Comparison of ENCODE assay signal across 10 cellular contexts in genomic region chr6:5728726-5729434, GRCh38.
A peak's percentile ranks its signal among the peaks of the same experiment; 100 is the strongest.
DNase-seq lines count a peak whose midpoint lies in the region; ATAC-seq and TF ChIP-seq lines count a peak whose summit lies in the region.
"Had no signal": no experiment of that assay in that cellular context is flagged by ENCODE, and none has a peak within 500 bp of the region (broad histone marks: within the 10 kb centered on the region; RNA-seq: fewer than 3 reads in every experiment).

No MANE protein-coding gene starts in this region.

- no peaks in the 10 kb centered on the region for H3K9me3 ChIP-seq in endodermal cell (ENCODE audit: control insufficient read depth, low read length)

- peaks cover 6% of the 10 kb centered on the region for H3K4me1 Mint-ChIP-seq in endodermal cell
- H3K4me1 Mint-ChIP-seq in stimulated activated effector memory CD8-positive, alpha-beta T cell treated with anti-CD3 and anti-CD28 coated beads, Interleukin-12 subunit alpha, Interleukin-12 subunit beta, amount 100 ng/mL, for 72 hours: peaks cover 24% of the 10 kb centered on the region

- DNase-seq in NCI-H146 (lab: John Stamatoyannopoulos, UW) (peak; percentile 51), NCI-H146 treated with DMSO at 0.1 percent for 48 hours (lab: John Stamatoyannopoulos, UW; ENCODE audit: unreplicated experiment) (no peak), NCI-H510A (lab: John Stamatoyannopoulos, UW) (peak; percentile 58), endodermal cell (peak; percentile 55), Kasumi-1 (lab: John Stamatoyannopoulos, UW) (no peak), HT-29 (ENCODE audit: low spot score) (no peak)
- DNase-seq in stimulated activated effector memory CD8-positive, alpha-beta T cell treated with anti-CD3 and anti-CD28 coated beads, Interleukin-12 subunit alpha, Interleukin-12 subunit beta, amount 100 ng/mL, for 72 hours (ENCODE audit: low spot score in 2 of 2): no peak
- no peak for DNase-seq in stimulated activated CD4-positive, alpha-beta T cell treated with anti-CD3 and anti-CD28 coated beads, Interleukin-4, amount 100 ng/mL, for 4 hours

- H3K27ac Mint-ChIP-seq in endodermal cell: peak overlapping the region; percentile 35
- peak overlapping the region; percentile 78 for H3K27ac Mint-ChIP-seq in stimulated activated effector memory CD8-positive, alpha-beta T cell treated with anti-CD3 and anti-CD28 coated beads, Interleukin-12 subunit alpha, Interleukin-12 subunit beta, amount 100 ng/mL, for 72 hours
- H3K27ac Mint-ChIP-seq: progenitor cell of endocrine pancreas had no signal

- no peaks in the 10 kb centered on the region for H3K36me3 Mint-ChIP-seq in endodermal cell (ENCODE audit: low read depth)
- H3K36me3 Mint-ChIP-seq in stimulated activated effector memory CD8-positive, alpha-beta T cell treated with anti-CD3 and anti-CD28 coated beads, Interleukin-12 subunit alpha, Interleukin-12 subunit beta, amount 100 ng/mL, for 72 hours: no peaks in the 10 kb centered on the region

- no peaks in the 10 kb centered on the region for H3K4me1 ChIP-seq in endodermal cell (ENCODE audit: control insufficient read depth, insufficient read depth, low read length)

- no peaks in the 10 kb centered on the region for H3K27me3 ChIP-seq in endodermal cell (ENCODE audit: control insufficient read depth, insufficient read depth, low read length, poor library complexity, severe bottlenecking)

- no peak overlapping the region for H3K9ac ChIP-seq in endodermal cell (ENCODE audit: extremely low read depth, low read length, poor library complexity, severe bottlenecking)

- no peaks in the 10 kb centered on the region for H3K36me3 ChIP-seq in endodermal cell (ENCODE audit: control insufficient read depth, insufficient read depth, low read length)

- H3K27ac ChIP-seq in endodermal cell (ENCODE audit: low read depth, low read length): no peak overlapping the region
- H3K27ac ChIP-seq: SK-N-MC had no signal

- TF ChIP-seq CTCF in endodermal cell (conservative IDR thresholded peaks at IDR 0.05): no peak

- peak; percentile 58 for ATAC-seq in stimulated activated effector memory CD8-positive, alpha-beta T cell treated with anti-CD3 and anti-CD28 coated beads, Interleukin-12 subunit alpha, Interleukin-12 subunit beta, amount 100 ng/mL, for 72 hours

- H3K27me3 Mint-ChIP-seq in endodermal cell (ENCODE audit: insufficient read depth): no peaks in the 10 kb centered on the region
- H3K27me3 Mint-ChIP-seq: progenitor cell of endocrine pancreas had no signal

- 84 to 86% methylated on average over 16 to 21 of the region's 21 CpGs for WGBS in endodermal cell (ENCODE audit: insufficient coverage in 1 of 2, insufficient read length in 1 of 2), 2 experiments

- H3K4me3 Mint-ChIP-seq in endodermal cell: no peak overlapping the region
- no peak overlapping the region for H3K4me3 Mint-ChIP-seq in stimulated activated effector memory CD8-positive, alpha-beta T cell treated with anti-CD3 and anti-CD28 coated beads, Interleukin-12 subunit alpha, Interleukin-12 subunit beta, amount 100 ng/mL, for 72 hours

- no peak overlapping the region for H3K4me3 ChIP-seq in endodermal cell (ENCODE audit: low read length)
- H3K4me3 ChIP-seq: SK-N-MC had no signal

- H3K9me3 Mint-ChIP-seq in endodermal cell: no peaks in the 10 kb centered on the region
- no peaks in the 10 kb centered on the region for H3K9me3 Mint-ChIP-seq in stimulated activated effector memory CD8-positive, alpha-beta T cell treated with anti-CD3 and anti-CD28 coated beads, Interleukin-12 subunit alpha, Interleukin-12 subunit beta, amount 100 ng/mL, for 72 hours

Comparison
In these comparisons a context has a peak if more than half of its experiments do, and no peak if none do; other contexts are left out.
1. DNase-seq: peak in NCI-H146 (single experiment), NCI-H510A (single experiment) and endodermal cell (single experiment); none in NCI-H146 treated with DMSO at 0.1 percent for 48 hours (single experiment), stimulated activated effector memory CD8-positive, alpha-beta T cell treated with anti-CD3 and anti-CD28 coated beads, Interleukin-12 subunit alpha, Interleukin-12 subunit beta, amount 100 ng/mL, for 72 hours (0 of 2), stimulated activated CD4-positive, alpha-beta T cell treated with anti-CD3 and anti-CD28 coated beads, Interleukin-4, amount 100 ng/mL, for 4 hours (0 of 2), Kasumi-1 (0 of 2) and HT-29 (single experiment).